ENCODE assay signal across 11 cellular contexts in genomic region chr5:178121450-178122276, GRCh38. TPM values are rescaled to one million over a fixed set of nuclear protein-coding genes. Genes with fewer than 3 reads are reported as not detected.
A peak's percentile ranks its signal among the peaks of the same experiment; 100 is the strongest.
DNase-seq lines count a peak whose midpoint lies in the region; ATAC-seq and TF ChIP-seq lines count a peak whose summit lies in the region.
"Had no signal": no experiment of that assay in that cellular context is flagged by ENCODE, and none has a peak within 500 bp of the region (broad histone marks: within the 10 kb centered on the region; RNA-seq: fewer than 3 reads in every experiment).

No MANE protein-coding gene starts in this region.

- H3K27ac ChIP-seq in right atrium auricular region: no peak overlapping the region
- peak overlapping the region in 1 of 4 donors; percentile 66 for H3K27ac ChIP-seq in Peyer's patch
- H3K27ac ChIP-seq in thymus (ENCODE audit: low read depth): peak overlapping the region; percentile 86
- H3K27ac ChIP-seq: tibial artery had no signal

- POLR2A ChIA-PET in activated CD8-positive, alpha-beta T cell treated with anti-CD3 and anti-CD28 coated beads for 36 hours (lab: Charles Lee): interaction anchor here (0.8 to 3.0 kb wide), 9 partner anchors 9 to 83 kb away, joined by 3 to 16 read pairs (median 4); partner anchors contain the start of genes HNRNPAB and RMND5B

- H3K4me3 ChIP-seq in right atrium auricular region (peak overlapping the region in 1 of 2 donors; percentile 21), Peyer's patch (peak overlapping the region in 3 of 4 donors; percentile 42 to 44 (median 43)), fibroblast of villous mesenchyme (ENCODE audit: low read depth, low read length) (peak overlapping the region; percentile 35), thymus (ENCODE audit: low read length) (peak overlapping the region; percentile 49)
- H3K4me3 ChIP-seq: smooth muscle cell, tibial artery had no signal

- H3K36me3 ChIP-seq in right atrium auricular region: no peaks in the 10 kb centered on the region
- H3K36me3 ChIP-seq in Peyer's patch: no peaks in the 10 kb centered on the region
- H3K36me3 ChIP-seq in thymus (ENCODE audit: control insufficient read depth, insufficient read depth): no peaks in the 10 kb centered on the region

- no peaks in the 10 kb centered on the region for H3K9me3 Mint-ChIP-seq in activated CD8-positive, alpha-beta T cell treated with anti-CD3 and anti-CD28 coated beads for 36 hours
- H3K9me3 Mint-ChIP-seq: activated CD4-positive, alpha-beta memory T cell treated with anti-CD3 and anti-CD28 coated beads, Interleukin-2, amount 10 ng/mL, durations not matched to agents 7 days and 5 days had no signal

- H3K27me3 ChIP-seq in right atrium auricular region (no peaks in the 10 kb centered on the region), Peyer's patch (no peaks in the 10 kb centered on the region), thymus (ENCODE audit: control insufficient read depth, insufficient read depth) (peaks cover 4% of the 10 kb centered on the region)

- WGBS in thymus: 82% methylated on average over 36 of the region's 36 CpGs

- no peak for TF ChIP-seq POLR2A in Peyer's patch (IDR thresholded peaks at IDR 0.05)

- ATAC-seq in Right ventricle myocardium inferior: peak; percentile 67
- no peak for ATAC-seq in activated CD8-positive, alpha-beta T cell treated with anti-CD3 and anti-CD28 coated beads for 36 hours

- peaks cover 32% of the 10 kb centered on the region for H3K4me1 Mint-ChIP-seq in activated CD8-positive, alpha-beta T cell treated with anti-CD3 and anti-CD28 coated beads for 36 hours (ENCODE audit: low read depth)

- CTCF ChIA-PET in activated CD8-positive, alpha-beta T cell treated with anti-CD3 and anti-CD28 coated beads for 36 hours (lab: Charles Lee): interaction anchor here (0.6 to 9.1 kb wide), 19 partner anchors 11 to 1502 kb away, joined by 3 to 84 read pairs (median 6); partner anchors contain the start of genes HNRNPH1 and NHP2

- no peaks in the 10 kb centered on the region for H3K27me3 Mint-ChIP-seq in activated CD8-positive, alpha-beta T cell treated with anti-CD3 and anti-CD28 coated beads for 36 hours

- H3K9me3 ChIP-seq in right atrium auricular region: no peaks in the 10 kb centered on the region
- no peaks in the 10 kb centered on the region for H3K9me3 ChIP-seq in Peyer's patch
- no peaks in the 10 kb centered on the region for H3K9me3 ChIP-seq in thymus (ENCODE audit: control insufficient read depth)
- H3K9me3 ChIP-seq: tibial artery had no signal

- DNase-seq in Right ventricle myocardium inferior (ENCODE audit: missing footprints) (peak; percentile 75), right atrium auricular region (ENCODE audit: low spot score) (no peak), Peyer's patch (peak in 1 of 3 donors; percentile 54), fibroblast of villous mesenchyme (ENCODE audit: low read depth) (peak; percentile 9), NCI-H1105 treated with DMSO at 0.1 percent for 48 hours (lab: John Stamatoyannopoulos, UW) (no peak), NCI-H774 (lab: John Stamatoyannopoulos, UW) (no peak)
- no peak for DNase-seq in activated CD8-positive, alpha-beta T cell treated with anti-CD3 and anti-CD28 coated beads for 36 hours
- DNase-seq: tibial artery had no signal

- peaks cover 31% of the 10 kb centered on the region for H3K36me3 Mint-ChIP-seq in activated CD8-positive, alpha-beta T cell treated with anti-CD3 and anti-CD28 coated beads for 36 hours (ENCODE audit: low read depth)

- peaks cover 0 to 22% of the 10 kb centered on the region in 2 donors for H3K4me1 ChIP-seq in right atrium auricular region
- peaks cover 0 to 49% (median 17%) of the 10 kb centered on the region in 4 donors for H3K4me1 ChIP-seq in Peyer's patch
- H3K4me1 ChIP-seq in thymus (ENCODE audit: control insufficient read depth, insufficient read depth, low read length): peaks cover 29% of the 10 kb centered on the region

- H3K4me3 Mint-ChIP-seq in activated CD8-positive, alpha-beta T cell treated with anti-CD3 and anti-CD28 coated beads for 36 hours: no peak overlapping the region
- H3K4me3 Mint-ChIP-seq: activated CD4-positive, alpha-beta memory T cell treated with anti-CD3 and anti-CD28 coated beads, Interleukin-2, amount 10 ng/mL, durations not matched to agents 7 days and 5 days had no signal

- no peak for TF ChIP-seq CTCF in right atrium auricular region (IDR thresholded peaks at IDR 0.05)
- no peak for TF ChIP-seq CTCF in Peyer's patch (IDR thresholded peaks at IDR 0.05)
- TF ChIP-seq CTCF in fibroblast of villous mesenchyme (IDR thresholded peaks at IDR 0.05; ENCODE audit: insufficient read depth, low read depth, low read length): no peak
- TF ChIP-seq CTCF in activated CD8-positive, alpha-beta T cell treated with anti-CD3 and anti-CD28 coated beads for 36 hours (IDR thresholded peaks at IDR 0.05): no peak

- intact Hi-C loops in Right ventricle myocardium inferior (cut with DNase I): no loop called here
- intact Hi-C loops in activated CD8-positive, alpha-beta T cell treated with anti-CD3 and anti-CD28 coated beads for 36 hours (cut with micrococcal nuclease): no loop called here

- no peak overlapping the region for H3K27ac Mint-ChIP-seq in activated CD8-positive, alpha-beta T cell treated with anti-CD3 and anti-CD28 coated beads for 36 hours
- H3K27ac Mint-ChIP-seq: activated CD4-positive, alpha-beta memory T cell treated with anti-CD3 and anti-CD28 coated beads, Interleukin-2, amount 10 ng/mL, durations not matched to agents 7 days and 5 days had no signal

RNA-seq across cellular contexts. Expression of gene N4BP3, which starts 8.3 kb away (rescaled TPM):
- total RNA-seq in Right ventricle myocardium inferior: 2.9 TPM
- total RNA-seq in right atrium auricular region: under 1 TPM; 0.24 to 0.85 TPM
- total RNA-seq in Peyer's patch: 1 to 10 TPM in 2 of 4 donors, under 1 TPM in 2; 0.53 to 2.5 (median 1.1) TPM
- 0.43 and 0.64 TPM in 2 replicates for total RNA-seq in fibroblast of villous mesenchyme
- 2.3 TPM for polyA plus RNA-seq in thymus
- 10 to 100 TPM; 33.2 to 33.4 TPM for total RNA-seq in activated CD8-positive, alpha-beta T cell treated with anti-CD3 and anti-CD28 coated beads for 36 hours

RNA-seq across cellular contexts. Expression of gene RMND5B, which starts 9.2 kb away (rescaled TPM):
- total RNA-seq in Right ventricle myocardium inferior (35.2 TPM), right atrium auricular region (10 to 100 TPM; 28.9 to 31.4 TPM), Peyer's patch (10 to 100 TPM; 35.9 to 59.4 (median 51.7) TPM), fibroblast of villous mesenchyme (22.0 and 22.9 TPM in 2 replicates)
- polyA plus RNA-seq in thymus: 36.1 TPM
- 10 to 100 TPM; 32.9 to 33.4 TPM for total RNA-seq in activated CD8-positive, alpha-beta T cell treated with anti-CD3 and anti-CD28 coated beads for 36 hours

RNA-seq across cellular contexts. Expression of gene NHP2, which starts 32.0 kb away (rescaled TPM):
- total RNA-seq in Right ventricle myocardium inferior (79.8 TPM), right atrium auricular region (100 to 1,000 TPM; 125 to 151 TPM), Peyer's patch (10 to 100 TPM; 49.5 to 75.9 (median 62.0) TPM), fibroblast of villous mesenchyme (88.1 and 102 TPM in 2 replicates)
- polyA plus RNA-seq in thymus: 107 TPM
- 100 to 1,000 TPM; 287 to 296 TPM for total RNA-seq in activated CD8-positive, alpha-beta T cell treated with anti-CD3 and anti-CD28 coated beads for 36 hours

Comparison
In these comparisons a context has a peak if more than half of its experiments do, and no peak if none do; other contexts are left out.
1. DNase-seq: peak in Right ventricle myocardium inferior (single experiment) and fibroblast of villous mesenchyme (single experiment); none in right atrium auricular region (single experiment), activated CD8-positive, alpha-beta T cell treated with anti-CD3 and anti-CD28 coated beads for 36 hours (single experiment), NCI-H1105 treated with DMSO at 0.1 percent for 48 hours (single experiment) and NCI-H774 (single experiment).